Comparison of ENCODE assay signal across 25 cellular contexts in genomic region chr11:101288392-101288791, GRCh38.
"Had no signal": no experiment of that assay in that cellular context is flagged by ENCODE, and none has a peak within 500 bp of the region (broad histone marks: within the 10 kb centered on the region; RNA-seq: fewer than 3 reads in every experiment).

No MANE protein-coding gene starts in this region.

- H3K27ac ChIP-seq: breast epithelium, lower lobe of right lung, spleen, tibial nerve had no signal

- H3K4me1 ChIP-seq: breast epithelium, lower lobe of right lung, spleen, tibial nerve had no signal

- H3K9me3 ChIP-seq: mucosa of descending colon had no signal

- ATAC-seq: activated CD4-positive, alpha-beta T cell treated with anti-CD3 and anti-CD28 coated beads for 36 hours; activated naive CD4-positive, alpha-beta T cell treated with anti-CD3 and anti-CD28 coated beads, Interleukin-2, amount 50 U/mL, for 72 hours; activated T-cell treated with anti-CD3 and anti-CD28 coated beads, Interleukin-2, amount 50 U/mL, for 72 hours; esophagus mucosa; left lobe of liver; lower lobe of right lung; mucosa of descending colon; natural killer cell treated with Interleukin-12 subunit alpha and Interleukin-12 subunit beta and Interleukin-15 and Interleukin-18, amount 100 ng/mL, for 72 hours; right cardiac atrium had no signal

- DNase-seq: activated B cell treated with CpG ODN at 0.5 μM for 24 hours; activated CD4-positive, alpha-beta T cell treated with anti-CD3 and anti-CD28 coated beads for 36 hours; activated CD4-positive, alpha-beta T cell treated with anti-CD3 and anti-CD28 coated beads, Interleukin-2, amount 50 U/mL, for 4 hours; activated naive CD4-positive, alpha-beta T cell; activated T-cell treated with anti-CD3 and anti-CD28 coated beads for 4 hours; activated T-cell treated with anti-CD3 and anti-CD28 coated beads, Interleukin-2, amount 50 U/mL, for 72 hours; central memory CD4-positive, alpha-beta T cell; foreskin fibroblast; head of caudate nucleus; hippocampal formation; lower lobe of right lung; mesenchymal stem cell; mucosa of descending colon; posterior cingulate gyrus; right cardiac atrium; spleen; stimulated activated CD4-positive, alpha-beta T cell treated with anti-CD3 and anti-CD28 coated beads, Interleukin-2, amount 100 ng/mL, for 48 hours; stimulated activated naive CD4-positive, alpha-beta T cell treated with Interleukin-2 at 50 U/mL for 16 hours; T-helper 2 cell had no signal

- H3K27me3 ChIP-seq: breast epithelium, spleen, tibial nerve had no signal

- H3K4me3 ChIP-seq: breast epithelium, lower lobe of right lung, mucosa of descending colon, spleen, tibial nerve had no signal

- H3K36me3 ChIP-seq: breast epithelium, lower lobe of right lung, spleen had no signal
